ENCODE assay signal across 22 cellular contexts in the genomic region with DNA sequence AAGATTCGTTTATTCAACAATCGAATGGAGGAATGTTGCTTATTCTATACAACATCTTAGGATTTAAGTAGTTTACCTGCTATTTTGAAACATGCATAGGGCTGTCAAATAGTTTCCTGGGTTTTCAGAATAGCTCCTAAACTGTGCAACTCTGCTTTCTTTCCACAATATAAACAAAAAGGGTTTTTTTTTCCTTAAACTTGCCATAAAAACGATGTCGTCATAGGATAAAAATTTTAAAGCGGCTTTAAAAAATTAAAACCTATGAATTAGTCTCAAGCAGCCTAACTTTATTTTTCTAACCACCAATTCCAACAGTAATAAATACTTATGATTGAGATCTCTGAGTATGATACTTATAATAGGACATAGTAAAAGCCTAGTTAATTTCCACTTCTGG. TPM values are rescaled to one million over a fixed set of nuclear protein-coding genes. Genes with fewer than 3 reads are reported as not detected.
DNase-seq lines count a peak whose midpoint lies in the region; ATAC-seq and FAIRE-seq lines count a peak whose summit lies in the region.
"Had no signal": no experiment of that assay in that cellular context is flagged by ENCODE, and none has a peak within 500 bp of the region (broad histone marks: within the 10 kb centered on the region; RNA-seq: fewer than 3 reads in every experiment).

No MANE protein-coding gene starts in this region.

- H3K27ac ChIP-seq in BLaER1, result 0 out of 2 replicates have a peak overlapping the region, but pooled peaks have one; percentile 63
- no peak overlapping the region for H3K27ac ChIP-seq in naive thymus-derived CD4-positive, alpha-beta T cell (ENCODE audit: low read depth, low read length)
- H3K27ac ChIP-seq: RWPE1 had no signal

- H3K4me2 ChIP-seq in BLaER1, result peak overlapping the region; percentile 49

- H3K27me3 Mint-ChIP-seq in activated T-helper 17 cell treated with anti-CD3 and anti-CD28 coated beads, Interleukin-2, amount 50 U/mL, for 72 hours, result no peaks in the 10 kb centered on the region
- peaks cover 0 to 6% (median 0%) of the 10 kb centered on the region in 5 donors for H3K27me3 Mint-ChIP-seq in naive thymus-derived CD4-positive, alpha-beta T cell
- H3K27me3 Mint-ChIP-seq: CD4-positive, alpha-beta T cell had no signal

- ATAC-seq in activated T-helper 17 cell treated with anti-CD3 and anti-CD28 coated beads, Interleukin-2, amount 50 U/mL, for 72 hours (replicated peaks), result no peak
- no peak for ATAC-seq in naive thymus-derived CD4-positive, alpha-beta T cell
- ATAC-seq in GM18909 (IDR thresholded peaks at IDR 0.05; ENCODE audit: poor library complexity, unreplicated experiment), result no peak
- ATAC-seq: K562 had no signal

- H3K4me1 ChIP-seq in BLaER1, result peaks cover 47% of the 10 kb centered on the region
- no peaks in the 10 kb centered on the region for H3K4me1 ChIP-seq in naive thymus-derived CD4-positive, alpha-beta T cell (ENCODE audit: control insufficient read depth in 2 of 2, insufficient read depth in 2 of 2, low read length in 2 of 2)

- H3K36me3 ChIP-seq in BLaER1, result no peaks in the 10 kb centered on the region
- H3K36me3 ChIP-seq in naive thymus-derived CD4-positive, alpha-beta T cell (ENCODE audit: control insufficient read depth in 2 of 3, insufficient read depth in 3 of 3, low read length in 3 of 3), result no peaks in the 10 kb centered on the region

- no peak overlapping the region for H3K9ac ChIP-seq in BLaER1

- POLR2A ChIA-PET in naive thymus-derived CD4-positive, alpha-beta T cell (lab: Charles Lee), result no interaction called here

- peaks cover 46% of the 10 kb centered on the region for H3K9me3 ChIP-seq in BLaER1
- H3K9me3 ChIP-seq in naive thymus-derived CD4-positive, alpha-beta T cell (ENCODE audit: control insufficient read depth in 2 of 3, low read length in 3 of 3), result no peaks in the 10 kb centered on the region

- FAIRE-seq in HTR-8/SVneo (lab: Jason Lieb, UNC), result no peak

- H3K36me3 Mint-ChIP-seq in activated T-helper 17 cell treated with anti-CD3 and anti-CD28 coated beads, Interleukin-2, amount 50 U/mL, for 72 hours (ENCODE audit: low read depth), result no peaks in the 10 kb centered on the region
- H3K36me3 Mint-ChIP-seq in naive thymus-derived CD4-positive, alpha-beta T cell, result peaks cover 0 to 3% (median 0%) of the 10 kb centered on the region in 5 donors

- CTCF ChIA-PET in naive thymus-derived CD4-positive, alpha-beta T cell (lab: Charles Lee), result no interaction called here

- DNase-seq in H4 (ENCODE audit: low spot score) (peak; percentile 25), Ammon's horn (ENCODE audit: low spot score) (no peak), HTR-8/SVneo (ENCODE audit: insufficient read length, low spot score) (no peak), NCI-H1092 treated with DMSO at 0.1 percent for 48 hours (lab: John Stamatoyannopoulos, UW) (no peak)
- no peak for DNase-seq in naive thymus-derived CD4-positive, alpha-beta T cell
- DNase-seq: CD4-positive, alpha-beta T cell; DND-41; H9; MM.1S; NCI-H1048; NCI-H1436 treated with DMSO at 0.1 percent for 48 hours; NCI-H1930; NCI-H226; NCI-H510A treated with DMSO at 0.1 percent for 48 hours; NCI-H748 treated with DMSO at 0.1 percent for 48 hours; SIG-M5 had no signal

- H3K9me3 Mint-ChIP-seq in activated T-helper 17 cell treated with anti-CD3 and anti-CD28 coated beads, Interleukin-2, amount 50 U/mL, for 72 hours, result no peaks in the 10 kb centered on the region
- peaks cover 0 to 12% (median 4%) of the 10 kb centered on the region in 11 donors for H3K9me3 Mint-ChIP-seq in naive thymus-derived CD4-positive, alpha-beta T cell
- H3K9me3 Mint-ChIP-seq: CD4-positive, alpha-beta T cell; H9 had no signal

- H4K20me1 ChIP-seq in BLaER1, result no peaks in the 10 kb centered on the region

- no peaks in the 10 kb centered on the region for H3K27me3 ChIP-seq in BLaER1
- no peaks in the 10 kb centered on the region for H3K27me3 ChIP-seq in naive thymus-derived CD4-positive, alpha-beta T cell (ENCODE audit: control insufficient read depth in 2 of 2, insufficient read depth in 2 of 2, low read length in 2 of 2)

- no peak overlapping the region for H3K4me3 Mint-ChIP-seq in activated T-helper 17 cell treated with anti-CD3 and anti-CD28 coated beads, Interleukin-2, amount 50 U/mL, for 72 hours
- peak overlapping the region in 2 of 10 donors; percentile 22 to 39 for H3K4me3 Mint-ChIP-seq in naive thymus-derived CD4-positive, alpha-beta T cell
- H3K4me3 Mint-ChIP-seq: B cell; CD4-positive, alpha-beta T cell; H9 had no signal

- H3K4me3 ChIP-seq in BLaER1, result no peak overlapping the region
- H3K4me3 ChIP-seq in naive thymus-derived CD4-positive, alpha-beta T cell (ENCODE audit: low read length), result no peak overlapping the region
- H3K4me3 ChIP-seq: K562 had no signal

- H3K4me1 Mint-ChIP-seq in activated T-helper 17 cell treated with anti-CD3 and anti-CD28 coated beads, Interleukin-2, amount 50 U/mL, for 72 hours, result no peaks in the 10 kb centered on the region
- peaks cover 0 to 15% (median 5%) of the 10 kb centered on the region in 7 donors for H3K4me1 Mint-ChIP-seq in naive thymus-derived CD4-positive, alpha-beta T cell

- intact Hi-C loops in naive thymus-derived CD4-positive, alpha-beta T cell (cut with micrococcal nuclease), result no loop called here

- peak overlapping the region; percentile 31 for H3K27ac Mint-ChIP-seq in activated T-helper 17 cell treated with anti-CD3 and anti-CD28 coated beads, Interleukin-2, amount 50 U/mL, for 72 hours
- peak overlapping the region in 6 of 9 donors; percentile 56 to 87 (median 75) for H3K27ac Mint-ChIP-seq in naive thymus-derived CD4-positive, alpha-beta T cell
- H3K27ac Mint-ChIP-seq: B cell, H9 had no signal

RNA-seq across cellular contexts. Expression of gene STIM2, which starts 21.6 kb away (rescaled TPM):
- 34.2 and 44.4 TPM in 2 replicates for total RNA-seq in H4 (2014; rRNA removed; shearing (Covaris generic))
- total RNA-seq in activated T-helper 17 cell treated with anti-CD3 and anti-CD28 coated beads, Interleukin-2, amount 50 U/mL, for 72 hours, result 10 to 100 TPM; 38.4 to 39.6 TPM
- 100 to 1,000 TPM in 1 of 5 experiments, 10 to 100 TPM in 4; 61.7 to 103 (median 74.5) TPM for total RNA-seq in naive thymus-derived CD4-positive, alpha-beta T cell
- 10 to 100 TPM; 24.6 to 38.4 TPM for polyA plus RNA-seq in naive thymus-derived CD4-positive, alpha-beta T cell
